Comparison of ENCODE assay signal across 7 cellular contexts in the genomic region with DNA sequence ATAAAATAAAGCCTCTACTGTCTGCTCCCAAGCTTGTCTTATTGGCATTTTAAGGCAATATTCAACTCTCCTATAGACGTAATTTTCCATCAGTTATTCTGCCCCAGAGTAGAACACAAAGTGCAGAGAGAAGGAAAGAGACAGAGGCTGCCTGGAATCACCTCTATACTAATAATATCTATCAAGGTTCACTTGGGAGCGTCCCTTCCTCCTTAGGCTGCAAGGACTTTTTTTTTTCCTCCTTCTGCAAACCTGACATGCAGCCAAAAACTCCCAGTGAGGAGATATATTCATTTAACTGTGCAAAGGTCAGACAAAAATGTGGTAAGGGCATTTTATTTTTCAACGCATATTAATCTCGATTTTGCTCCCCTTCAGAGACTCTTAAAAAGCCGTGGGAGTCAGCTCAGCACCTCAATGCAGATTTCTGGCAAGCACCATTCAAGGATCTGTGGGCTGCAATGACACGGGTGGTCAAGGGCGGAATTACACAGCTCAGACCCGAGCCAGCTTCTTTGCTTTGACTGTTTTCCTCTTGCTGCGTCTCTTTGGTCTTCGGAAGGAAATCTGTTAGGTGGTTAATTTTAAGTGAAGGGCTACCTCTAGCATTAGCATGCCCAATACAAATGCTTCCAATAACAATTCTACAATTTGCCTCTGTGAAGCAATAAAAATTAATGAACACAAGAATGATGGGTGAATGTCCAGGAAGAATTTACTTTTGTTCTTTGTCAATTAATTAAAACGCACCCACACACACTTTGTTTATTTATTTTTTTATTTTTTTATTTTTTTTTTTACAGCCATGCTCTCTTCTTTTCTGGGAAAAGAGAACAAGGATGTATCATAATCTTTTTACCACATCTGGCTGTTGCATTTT.
A peak's percentile ranks its signal among the peaks of the same experiment; 100 is the strongest.
DNase-seq lines count a peak whose midpoint lies in the region; ATAC-seq and TF ChIP-seq lines count a peak whose summit lies in the region.

No MANE protein-coding gene starts in this region.

- intact Hi-C loops in heart left ventricle (cut with DNase I), result loop anchor here in 3 of 10 donors (5.0 to 10.0 kb wide), 3 partner anchors 1088 to 1901 kb away; a partner anchor contains a TSS

- peak overlapping the region in 4 of 12 donors; percentile 10 to 20 (median 16) for H3K4me3 ChIP-seq in heart left ventricle

- H3K36me3 ChIP-seq in heart left ventricle, result no peaks in the 10 kb centered on the region

- TF ChIP-seq CTCF in heart left ventricle (IDR thresholded peaks at IDR 0.05), result peak; percentile 42 to 84 (median 70)

- no peaks in the 10 kb centered on the region for H3K27me3 ChIP-seq in heart left ventricle

- WGBS in heart left ventricle, 4 donors, result 16 to 25% (median 18%) methylated on average over 11 of the region's 11 CpGs

- H3K9me3 ChIP-seq in heart left ventricle, result peaks cover 0 to 7% (median 0%) of the 10 kb centered on the region in 12 donors

- TF ChIP-seq POLR2A in heart left ventricle (IDR thresholded peaks at IDR 0.05), result no peak

- H3K4me1 ChIP-seq in heart left ventricle, result peaks cover 0 to 8% (median 4%) of the 10 kb centered on the region in 12 donors

- DNase-seq in SW480 (ENCODE audit: low spot score) (peak; percentile 26), heart left ventricle (peak in 4 of 5 donors; percentile 16 to 38 (median 30)), retina (peak; percentile 77), SHP77 treated with DMSO at 0.1 percent for 48 hours (lab: John Stamatoyannopoulos, UW) (no peak), GM19238 (ENCODE audit: insufficient read length, low spot score) (no peak)

- no peak overlapping the region for H3K27ac ChIP-seq in heart left ventricle

- ATAC-seq in GM18873 (IDR thresholded peaks at IDR 0.05; ENCODE audit: low FRiP score, unreplicated experiment), result peak; percentile 49
- ATAC-seq in HG03039 (IDR thresholded peaks at IDR 0.05; ENCODE audit: unreplicated experiment), result peak; percentile 83
- peak in 3 of 4 donors; percentile 74 to 86 (median 77) for ATAC-seq in heart left ventricle

Comparison
In these comparisons a context has a peak if more than half of its experiments do, and no peak if none do; other contexts are left out.
1. DNase-seq: peak in SW480 (single experiment), heart left ventricle (4 of 5) and retina (single experiment); none in SHP77 treated with DMSO at 0.1 percent for 48 hours (single experiment) and GM19238 (single experiment).
2. Peak in every context shown above with its lines, with median percentiles within 50 percentile points of each other: ATAC-seq.